In genomic region chr19:55643003-55643732, GRCh38 we compare ENCODE assay signal across 1 cellular context.
A peak's percentile ranks its signal among the peaks of the same experiment; 100 is the strongest.
TF ChIP-seq lines count a peak whose summit lies in the region.

Gene ZNF581, plus strand, starts transcription at chr19:55643649. Its CDS starts 923 bp downstream, at chr19:55644572.

TF ChIP-seq in HEK293, 187 proteins besides CTCF, POLR2A, EP300 and RAD21 (continued from another document and continues in another):
- TF ChIP-seq ZNF660 (tag by site-specific recombination; IDR thresholded peaks at IDR 0.05) (peak; percentile 94), ZNF692 (tag by site-specific recombination; IDR thresholded peaks at IDR 0.05) (peak; percentile 80), ZNF362 (tag by site-specific recombination; IDR thresholded peaks at IDR 0.05) (no peak), ZNF626 (tag by site-specific recombination; IDR thresholded peaks at IDR 0.05) (no peak), ZBTB44 (tag by site-specific recombination; IDR thresholded peaks at IDR 0.05) (peak; percentile 33; the same call in 1 of the 2 replicates), BCL11B (tag by site-specific recombination; IDR thresholded peaks at IDR 0.05; ENCODE audit: low read depth) (no peak; the same call in 1 of the 2 replicates), ZNF37A (tag by site-specific recombination; IDR thresholded peaks at IDR 0.05) (no peak), ZBTB1 (tag by site-specific recombination; IDR thresholded peaks at IDR 0.05) (no peak), PATZ1 (tag by site-specific recombination; IDR thresholded peaks at IDR 0.05) (peak; percentile 97), HIC1 (tag by site-specific recombination; IDR thresholded peaks at IDR 0.05) (peak; percentile 62; the same call in 1 of the 2 replicates), ZNF704 (tag by site-specific recombination; IDR thresholded peaks at IDR 0.05) (no peak), ZNF148 (tag by site-specific recombination; IDR thresholded peaks at IDR 0.05; ENCODE audit: borderline replicate concordance) (peak; percentile 54; the same call in 1 of the 2 replicates), ZBTB6 (tag by site-specific recombination; IDR thresholded peaks at IDR 0.05) (peak; percentile 64; the same call in 1 of the 2 replicates), ZFHX2 (tag by site-specific recombination; conservative IDR thresholded peaks at IDR 0.05) (peak; percentile 81), ZNF76 (tag by site-specific recombination; IDR thresholded peaks at IDR 0.05; ENCODE audit: borderline replicate concordance, low read depth) (peak; percentile 92), KLF16 (tag by site-specific recombination; IDR thresholded peaks at IDR 0.05) (peak; percentile 100), MEIS1 (CRISPR knock-in tag; IDR thresholded peaks at IDR 0.05; ENCODE audit: borderline replicate concordance) (no peak), ZBTB48 (tag by site-specific recombination; IDR thresholded peaks at IDR 0.05) (peak; percentile 82), ZNF2 (tag by site-specific recombination; IDR thresholded peaks at IDR 0.05) (0 out of 2 replicates have a peak, but pooled peaks have one; percentile 74), ZNF654 (tag by site-specific recombination; IDR thresholded peaks at IDR 0.05; ENCODE audit: low read depth) (0 out of 2 replicates have a peak, but pooled peaks have one; percentile 4), ZNF701 (tag by site-specific recombination; IDR thresholded peaks at IDR 0.05) (no peak), ZNF24 (tag by site-specific recombination; IDR thresholded peaks at IDR 0.05) (peak; percentile 86), ZNF423 (tag by site-specific recombination; IDR thresholded peaks at IDR 0.05) (no peak), ZNF558 (tag by site-specific recombination; IDR thresholded peaks at IDR 0.05) (no peak), ZNF404 (tag by site-specific recombination; IDR thresholded peaks at IDR 0.05) (no peak), RBAK (tag by site-specific recombination; IDR thresholded peaks at IDR 0.05) (no peak), INSM2 (tag by site-specific recombination; IDR thresholded peaks at IDR 0.05) (peak; percentile 49; the same call in 1 of the 2 replicates), KLF9 (tag by site-specific recombination; IDR thresholded peaks at IDR 0.05; ENCODE audit: low read depth) (peak; percentile 98), ZBTB26 (tag by site-specific recombination; optimal IDR thresholded peaks at IDR 0.05) (peak; percentile 83), ZNF596 (tag by site-specific recombination; IDR thresholded peaks at IDR 0.05) (no peak), ZNF157 (tag by site-specific recombination; IDR thresholded peaks at IDR 0.05) (no peak), ZFP3 (tag by site-specific recombination; IDR thresholded peaks at IDR 0.05; ENCODE audit: low read depth) (no peak), PRDM1 (tag by site-specific recombination; IDR thresholded peaks at IDR 0.05) (peak; percentile 50), SCRT1 (tag by site-specific recombination; IDR thresholded peaks at IDR 0.05; ENCODE audit: borderline replicate concordance) (no peak), ZNF830 (tag by site-specific recombination; IDR thresholded peaks at IDR 0.05; ENCODE audit: low read depth) (no peak), ZNF473 (tag by site-specific recombination; IDR thresholded peaks at IDR 0.05) (no peak), ZSCAN16 (tag by site-specific recombination; IDR thresholded peaks at IDR 0.05) (no peak), ZNF610 (tag by site-specific recombination; IDR thresholded peaks at IDR 0.05; ENCODE audit: borderline replicate concordance) (no peak), ZNF18 (tag by site-specific recombination; IDR thresholded peaks at IDR 0.05) (no peak)
